ENCODE assay signal across 16 cellular contexts in the genomic region with DNA sequence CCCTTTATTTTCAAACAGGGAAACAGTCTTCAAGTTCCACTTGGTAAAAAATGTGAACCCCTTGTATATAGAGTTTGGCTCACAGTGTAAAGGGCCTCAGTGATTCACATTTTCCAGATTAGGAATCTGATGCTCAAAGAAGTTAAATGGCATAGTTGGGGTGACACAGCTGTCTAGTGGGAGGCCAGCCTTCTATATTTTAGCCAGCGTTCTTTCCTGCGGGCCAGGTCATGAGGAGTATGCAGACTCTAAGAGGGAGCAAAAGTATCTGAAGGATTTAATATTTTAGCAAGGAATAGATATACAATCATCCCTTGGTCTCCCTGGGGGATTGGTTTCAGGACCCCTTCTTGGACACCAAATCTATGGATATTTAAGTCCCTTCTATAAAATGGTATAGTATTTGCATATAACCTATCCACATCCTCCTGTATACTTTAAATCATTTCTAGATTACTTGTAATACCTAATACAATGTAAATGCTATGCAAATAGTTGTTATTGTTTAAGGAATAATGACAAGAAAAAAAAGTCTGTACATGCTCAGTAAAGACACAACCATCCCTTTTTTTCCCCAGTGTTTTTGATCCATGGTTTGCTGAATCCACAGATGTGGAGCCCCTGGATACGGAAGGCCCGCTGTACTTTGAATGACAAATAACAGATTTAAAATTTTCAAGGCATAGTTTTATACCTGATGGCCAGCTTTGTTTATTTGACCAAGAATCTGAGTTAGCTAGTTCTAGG. TPM values are rescaled to one million over a fixed set of nuclear protein-coding genes. Genes with fewer than 3 reads are reported as not detected.
DNase-seq lines count a peak whose midpoint lies in the region; ATAC-seq and TF ChIP-seq lines count a peak whose summit lies in the region.
"Had no signal": no experiment of that assay in that cellular context is flagged by ENCODE, and none has a peak within 500 bp of the region (broad histone marks: within the 10 kb centered on the region; RNA-seq: fewer than 3 reads in every experiment).

No MANE protein-coding gene starts in this region.

- POLR2A ChIA-PET in activated CD4-positive, alpha-beta memory T cell treated with anti-CD3 and anti-CD28 coated beads for 36 hours (lab: Charles Lee), result interaction anchor here (0.8 to 21.9 kb wide), 4 partner anchors 5 to 53 kb away, joined by 3 to 1161 read pairs (median 780); partner anchors contain the start of genes B2M, PATL2, SPG11 and TRIM69

- intact Hi-C loops in activated CD4-positive, alpha-beta memory T cell treated with anti-CD3 and anti-CD28 coated beads for 36 hours (cut with micrococcal nuclease), result loop anchor here (2.0 kb wide), 1 partner anchor 16 kb away; no protein-coding TSS in a partner anchor

- in situ Hi-C loops in KBM-7 (cut with MboI; ENCODE audit: low pct_unique_long_range_greater_than_20kb, low sequenced_read_pairs), result no loop called here

- H3K9me3 Mint-ChIP-seq in T-helper 2 cell treated with Interferon-gamma antibody and Interleukin-4, amounts not matched to agents 5 μg/mL and 100 μg/mL, for 36 hours, result no peaks in the 10 kb centered on the region
- peaks cover 2% of the 10 kb centered on the region for H3K9me3 Mint-ChIP-seq in activated CD4-positive, alpha-beta memory T cell treated with anti-CD3 and anti-CD28 coated beads for 36 hours
- no peaks in the 10 kb centered on the region for H3K9me3 Mint-ChIP-seq in memory B cell
- H3K9me3 Mint-ChIP-seq: WTC11 had no signal

- no peaks in the 10 kb centered on the region for H3K27me3 Mint-ChIP-seq in T-helper 2 cell treated with Interferon-gamma antibody and Interleukin-4, amounts not matched to agents 5 μg/mL and 100 μg/mL, for 36 hours (ENCODE audit: low read depth)
- H3K27me3 Mint-ChIP-seq in activated CD4-positive, alpha-beta memory T cell treated with anti-CD3 and anti-CD28 coated beads for 36 hours, result peaks cover 2% of the 10 kb centered on the region
- no peaks in the 10 kb centered on the region for H3K27me3 Mint-ChIP-seq in memory B cell

- TF ChIP-seq CTCF in GM12865 (IDR thresholded peaks at IDR 0.05; ENCODE audit: insufficient read depth, low read depth, low read length, missing control alignments), result no peak

- no peak for ATAC-seq in memory B cell (ENCODE audit: low read depth)

- H3K36me3 Mint-ChIP-seq in T-helper 2 cell treated with Interferon-gamma antibody and Interleukin-4, amounts not matched to agents 5 μg/mL and 100 μg/mL, for 36 hours (ENCODE audit: low read depth), result peaks cover 72% of the 10 kb centered on the region
- peaks cover 64% of the 10 kb centered on the region for H3K36me3 Mint-ChIP-seq in activated CD4-positive, alpha-beta memory T cell treated with anti-CD3 and anti-CD28 coated beads for 36 hours
- H3K36me3 Mint-ChIP-seq in memory B cell, result peaks cover 30% of the 10 kb centered on the region

- DNase-seq in T-helper 2 cell treated with Interferon-gamma antibody and Interleukin-4, amounts not matched to agents 5 μg/mL and 100 μg/mL, for 36 hours (ENCODE audit: low spot score), result no peak
- no peak for DNase-seq in T-helper 2 cell
- DNase-seq in GM12865 (ENCODE audit: low read depth), result peak; percentile 18
- DNase-seq in activated CD4-positive, alpha-beta memory T cell treated with anti-CD3 and anti-CD28 coated beads for 36 hours, result peak; percentile 47
- no peak for DNase-seq in memory B cell (ENCODE audit: low spot score in 2 of 2)
- no peak for DNase-seq in KBM-7
- DNase-seq in iPS-NIHi7 (ENCODE audit: extremely low spot score), result no peak
- DNase-seq in kidney tubule cell (ENCODE audit: low spot score), result no peak
- DNase-seq: heart right ventricle, kidney, midbrain, NCI-H345, pancreas, SK-N-SH had no signal

- H3K27ac Mint-ChIP-seq in T-helper 2 cell treated with Interferon-gamma antibody and Interleukin-4, amounts not matched to agents 5 μg/mL and 100 μg/mL, for 36 hours, result peak overlapping the region; percentile 97
- H3K27ac Mint-ChIP-seq in activated CD4-positive, alpha-beta memory T cell treated with anti-CD3 and anti-CD28 coated beads for 36 hours, result peak overlapping the region; percentile 92
- H3K27ac Mint-ChIP-seq in memory B cell, result peak overlapping the region; percentile 100
- H3K27ac Mint-ChIP-seq: WTC11 had no signal

- H3K4me1 Mint-ChIP-seq in T-helper 2 cell treated with Interferon-gamma antibody and Interleukin-4, amounts not matched to agents 5 μg/mL and 100 μg/mL, for 36 hours (ENCODE audit: low read depth), result peaks cover 63% of the 10 kb centered on the region
- peaks cover 84% of the 10 kb centered on the region for H3K4me1 Mint-ChIP-seq in activated CD4-positive, alpha-beta memory T cell treated with anti-CD3 and anti-CD28 coated beads for 36 hours (ENCODE audit: low read depth)
- H3K4me1 Mint-ChIP-seq in memory B cell, result peaks cover 64% of the 10 kb centered on the region

- H3K4me3 ChIP-seq in GM12865 (ENCODE audit: low read depth, low read length), result peak overlapping the region; percentile 12; the same call in 1 of the 2 replicates
- H3K4me3 ChIP-seq: pancreas had no signal

- peak overlapping the region; percentile 93 for H3K4me3 Mint-ChIP-seq in T-helper 2 cell treated with Interferon-gamma antibody and Interleukin-4, amounts not matched to agents 5 μg/mL and 100 μg/mL, for 36 hours
- peak overlapping the region; percentile 36 for H3K4me3 Mint-ChIP-seq in activated CD4-positive, alpha-beta memory T cell treated with anti-CD3 and anti-CD28 coated beads for 36 hours
- no peak overlapping the region for H3K4me3 Mint-ChIP-seq in memory B cell
- H3K4me3 Mint-ChIP-seq: WTC11 had no signal

- CTCF ChIA-PET in activated CD4-positive, alpha-beta memory T cell treated with anti-CD3 and anti-CD28 coated beads for 36 hours (lab: Charles Lee), result interaction anchor here (1.1 to 16.5 kb wide), 4 partner anchors 11 to 68 kb away, joined by 3 to 312 read pairs (median 106); partner anchors contain the start of genes SPG11 and TRIM69

RNA-seq across cellular contexts. Expression of gene B2M, which starts 7.0 kb away (rescaled TPM):
- total RNA-seq in activated CD4-positive, alpha-beta memory T cell treated with anti-CD3 and anti-CD28 coated beads for 36 hours, result 1,000 to 10,000 TPM; 6,098 to 6,314 TPM

RNA-seq across cellular contexts. Expression of gene PATL2, which starts 7.2 kb away (rescaled TPM):
- total RNA-seq in activated CD4-positive, alpha-beta memory T cell treated with anti-CD3 and anti-CD28 coated beads for 36 hours, result 10 to 100 TPM; 16.5 to 17.2 TPM
- total RNA-seq: A172 had no signal

RNA-seq across cellular contexts. Expression of gene TRIM69, which starts 18.0 kb away (rescaled TPM):
- 10 to 100 TPM; 76.0 to 78.0 TPM for total RNA-seq in activated CD4-positive, alpha-beta memory T cell treated with anti-CD3 and anti-CD28 coated beads for 36 hours

RNA-seq across cellular contexts. Expression of gene SPG11, which starts 54.9 kb away (rescaled TPM):
- 10 to 100 TPM; 84.6 to 86.8 TPM for total RNA-seq in activated CD4-positive, alpha-beta memory T cell treated with anti-CD3 and anti-CD28 coated beads for 36 hours

Comparison
In these comparisons a context has a peak if more than half of its experiments do, and no peak if none do; other contexts are left out.
1. DNase-seq: peak in GM12865 (single experiment) and activated CD4-positive, alpha-beta memory T cell treated with anti-CD3 and anti-CD28 coated beads for 36 hours (single experiment); none in T-helper 2 cell treated with Interferon-gamma antibody and Interleukin-4, amounts not matched to agents 5 μg/mL and 100 μg/mL, for 36 hours (single experiment), T-helper 2 cell (0 of 5), memory B cell (0 of 2), KBM-7 (single experiment), iPS-NIHi7 (single experiment) and kidney tubule cell (single experiment).
2. Peak in every context shown above with its lines, with median percentiles within 50 percentile points of each other: H3K27ac Mint-ChIP-seq.